ENCODE assay signal across 8 cellular contexts in genomic region chr7:102306916-102307677, GRCh38. TPM values are rescaled to one million over a fixed set of nuclear protein-coding genes. Genes with fewer than 3 reads are reported as not detected.
DNase-seq lines count a peak whose midpoint lies in the region; ATAC-seq, FAIRE-seq and TF ChIP-seq lines count a peak whose summit lies in the region.

No MANE protein-coding gene starts in this region.

- H3K4me1 Mint-ChIP-seq in endodermal cell = peaks cover 9% of the 10 kb centered on the region

- no peak overlapping the region for H3K4me3 Mint-ChIP-seq in endodermal cell

- no peak overlapping the region for H3K27ac Mint-ChIP-seq in endodermal cell

- no peak overlapping the region for H3K27ac ChIP-seq in endodermal cell (ENCODE audit: low read depth, low read length)

- FAIRE-seq in RCC 7860 (lab: Jason Lieb, UNC) = no peak

- H3K36me3 Mint-ChIP-seq in endodermal cell (ENCODE audit: low read depth) = no peaks in the 10 kb centered on the region

- TF ChIP-seq CTCF in endodermal cell (conservative IDR thresholded peaks at IDR 0.05) = no peak

- no peaks in the 10 kb centered on the region for H3K9me3 ChIP-seq in endodermal cell (ENCODE audit: control insufficient read depth, low read length)

- H3K36me3 ChIP-seq in endodermal cell (ENCODE audit: control insufficient read depth, insufficient read depth, low read length) = no peaks in the 10 kb centered on the region

- no peaks in the 10 kb centered on the region for H3K27me3 Mint-ChIP-seq in endodermal cell (ENCODE audit: insufficient read depth)

- H3K9ac ChIP-seq in endodermal cell (ENCODE audit: extremely low read depth, low read length, poor library complexity, severe bottlenecking) = no peak overlapping the region

- WGBS in endodermal cell (ENCODE audit: insufficient coverage in 1 of 2, insufficient read length in 1 of 2), 2 experiments = 50 to 64% methylated on average over 14 to 17 of the region's 17 CpGs

- DNase-seq in ELF-1 (ENCODE audit: low read depth, low spot score) = peak; percentile 84
- DNase-seq in RCC 7860 (ENCODE audit: low spot score) = peak; percentile 28
- DNase-seq in endodermal cell = peak; percentile 84
- peak in 35 of 56 donors; percentile 4 to 70 (median 37) for DNase-seq in nucleus accumbens (lab: John Stamatoyannopoulos, UW)
- no peak for DNase-seq in LoVo (ENCODE audit: low spot score)
- no peak for DNase-seq in NK-92 treated with Interleukin-12 subunit alpha and Interleukin-12 subunit beta, amount 100 ng/mL, for 24 hours (lab: John Stamatoyannopoulos, UW)

- no peaks in the 10 kb centered on the region for H3K27me3 ChIP-seq in endodermal cell (ENCODE audit: control insufficient read depth, insufficient read depth, low read length, poor library complexity, severe bottlenecking)

- H3K9me3 Mint-ChIP-seq in endodermal cell = no peaks in the 10 kb centered on the region

- no peak overlapping the region for H3K4me3 ChIP-seq in endodermal cell (ENCODE audit: low read length)

- ATAC-seq in GM19351 (IDR thresholded peaks at IDR 0.05; ENCODE audit: unreplicated experiment) = peak; percentile 69
- ATAC-seq in HG03342 (IDR thresholded peaks at IDR 0.05; ENCODE audit: unreplicated experiment) = peak; percentile 76

- H3K4me1 ChIP-seq in endodermal cell (ENCODE audit: control insufficient read depth, insufficient read depth, low read length) = no peaks in the 10 kb centered on the region

RNA-seq across cellular contexts. Expression of gene SH2B2, which starts 20.4 kb away (rescaled TPM):
- 1 to 10 TPM; 8.0 to 8.7 TPM for total RNA-seq in endodermal cell
- 8.4 TPM for polyA plus RNA-seq in endodermal cell (2013, experiment 1 of 2)
- 8.7 TPM for polyA plus RNA-seq in endodermal cell (2013, experiment 2 of 2)

RNA-seq across cellular contexts. Expression of gene SPDYE6, which starts 49.1 kb away (rescaled TPM):
- total RNA-seq in endodermal cell = not detected
- polyA plus RNA-seq in endodermal cell (2013, experiment 1 of 2) = not detected
- not detected for polyA plus RNA-seq in endodermal cell (2013, experiment 2 of 2)

Comparison
In these comparisons a context has a peak if more than half of its experiments do, and no peak if none do; other contexts are left out.
1. DNase-seq: peak in ELF-1 (single experiment), RCC 7860 (single experiment), endodermal cell (single experiment) and nucleus accumbens (35 of 56); none in LoVo (single experiment) and NK-92 treated with Interleukin-12 subunit alpha and Interleukin-12 subunit beta, amount 100 ng/mL, for 24 hours (single experiment).